ENCODE assay signal across 8 cellular contexts in the genomic region with DNA sequence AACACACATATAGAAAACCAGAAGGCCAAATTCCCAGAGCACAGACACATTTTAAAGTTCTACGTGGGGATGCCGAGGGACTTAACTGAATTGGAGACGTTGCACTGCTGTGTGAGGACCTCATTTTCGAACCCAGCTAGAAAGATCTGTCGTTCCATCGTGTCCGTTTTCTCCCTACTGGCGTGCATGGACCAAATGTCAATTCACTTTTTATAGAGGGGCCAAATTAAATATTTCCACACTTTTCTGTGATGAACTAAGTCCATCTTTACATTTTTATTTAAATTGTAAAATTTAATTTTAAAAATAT. TPM values are rescaled to one million over a fixed set of nuclear protein-coding genes. Genes with fewer than 3 reads are reported as not detected.
A peak's percentile ranks its signal among the peaks of the same experiment; 100 is the strongest.
DNase-seq lines count a peak whose midpoint lies in the region; ATAC-seq and TF ChIP-seq lines count a peak whose summit lies in the region.

No MANE protein-coding gene starts in this region.

- no peaks in the 10 kb centered on the region for H3K36me3 ChIP-seq in KMS-11 (ENCODE audit: insufficient read depth)
- peaks cover 0 to 5% (median 0%) of the 10 kb centered on the region in 3 experiments for H3K36me3 ChIP-seq in naive thymus-derived CD4-positive, alpha-beta T cell (ENCODE audit: control insufficient read depth in 2 of 3, insufficient read depth in 3 of 3, low read length in 3 of 3)

- DNase-seq in COR-L47 (lab: John Stamatoyannopoulos, UW) (peak; percentile 39), caudate nucleus (lab: John Stamatoyannopoulos, UW) (no peak), posterior cingulate gyrus (no peak), GDM1 (lab: John Stamatoyannopoulos, UW) (no peak)
- no peak for DNase-seq in naive thymus-derived CD4-positive, alpha-beta T cell

- POLR2A ChIA-PET in naive thymus-derived CD4-positive, alpha-beta T cell (lab: Charles Lee) = interaction anchor here (0.6 to 7.5 kb wide), 27 partner anchors 9 to 831 kb away, joined by 3 to 91 read pairs (median 4); a partner anchor contains a TSS

- CTCF ChIA-PET in naive thymus-derived CD4-positive, alpha-beta T cell (lab: Charles Lee) = interaction anchor here (0.9 to 1.8 kb wide), 4 partner anchors 12 to 582 kb away, joined by 3 to 10 read pairs (median 4); no protein-coding TSS in a partner anchor

- H3K27ac Mint-ChIP-seq in naive thymus-derived CD4-positive, alpha-beta T cell = peak overlapping the region; percentile 94 to 99 (median 96)

- peak overlapping the region; percentile 99 for H3K27ac ChIP-seq in KMS-11
- peak overlapping the region; percentile 90 for H3K27ac ChIP-seq in caudate nucleus (ENCODE audit: low read depth, low read length)
- peak overlapping the region; percentile 90 for H3K27ac ChIP-seq in naive thymus-derived CD4-positive, alpha-beta T cell (ENCODE audit: low read depth, low read length)

- peaks cover 25% of the 10 kb centered on the region for H3K4me1 ChIP-seq in KMS-11 (ENCODE audit: low read depth, poor library complexity, severe bottlenecking)
- H3K4me1 ChIP-seq in naive thymus-derived CD4-positive, alpha-beta T cell (ENCODE audit: control insufficient read depth in 2 of 2, insufficient read depth in 2 of 2, low read length in 2 of 2) = peaks cover 31 to 39% of the 10 kb centered on the region in 2 donors

- H3K4me3 ChIP-seq in KMS-11 (IDR thresholded peaks at IDR 0.05; ENCODE audit: insufficient read depth, low read depth, low read length) = no peak overlapping the region
- peak overlapping the region; percentile 89 for H3K4me3 ChIP-seq in naive thymus-derived CD4-positive, alpha-beta T cell (ENCODE audit: low read length)

- intact Hi-C loops in naive thymus-derived CD4-positive, alpha-beta T cell (cut with micrococcal nuclease) = loop anchor here (1.0 to 5.0 kb wide), 19 partner anchors 37 to 1612 kb away; a partner anchor contains a TSS
- intact Hi-C loops in posterior cingulate gyrus (cut with DNase I) = loop anchor here (2.0 kb wide), 1 partner anchor 37 kb away; no protein-coding TSS in a partner anchor

- peaks cover 49 to 73% (median 61%) of the 10 kb centered on the region in 7 donors for H3K4me1 Mint-ChIP-seq in naive thymus-derived CD4-positive, alpha-beta T cell

- no peaks in the 10 kb centered on the region for H3K27me3 ChIP-seq in KMS-11 (ENCODE audit: insufficient read depth, low read depth)
- no peaks in the 10 kb centered on the region for H3K27me3 ChIP-seq in naive thymus-derived CD4-positive, alpha-beta T cell (ENCODE audit: control insufficient read depth in 2 of 2, insufficient read depth in 2 of 2, low read length in 2 of 2)

- no peaks in the 10 kb centered on the region for H4K20me1 ChIP-seq in KMS-11 (ENCODE audit: insufficient read depth)

- no peaks in the 10 kb centered on the region for H3K9me3 ChIP-seq in naive thymus-derived CD4-positive, alpha-beta T cell (ENCODE audit: control insufficient read depth in 2 of 3, low read length in 3 of 3)

- H3K9me3 Mint-ChIP-seq in naive thymus-derived CD4-positive, alpha-beta T cell = peaks cover 0 to 5% (median 0%) of the 10 kb centered on the region in 11 donors

- 0 out of 2 replicates have a peak, but pooled peaks have one; percentile 16 for TF ChIP-seq CTCF in KMS-11 (conservative IDR thresholded peaks at IDR 0.05; ENCODE audit: low read depth, low read length)

- H3K4me3 Mint-ChIP-seq in naive thymus-derived CD4-positive, alpha-beta T cell = peak overlapping the region; percentile 93 to 100 (median 99)

- H3K9ac ChIP-seq in KMS-11 = peak overlapping the region; percentile 92

- peak overlapping the region; percentile 97 for H3K4me2 ChIP-seq in KMS-11

- H3K27me3 Mint-ChIP-seq in naive thymus-derived CD4-positive, alpha-beta T cell = peaks cover 0 to 33% (median 0%) of the 10 kb centered on the region in 5 donors

- peaks cover 0 to 13% (median 5%) of the 10 kb centered on the region in 5 donors for H3K36me3 Mint-ChIP-seq in naive thymus-derived CD4-positive, alpha-beta T cell

- no peak for ATAC-seq in naive thymus-derived CD4-positive, alpha-beta T cell
- ATAC-seq in GM21723 (IDR thresholded peaks at IDR 0.05; ENCODE audit: unreplicated experiment) (no peak), GM18868 (IDR thresholded peaks at IDR 0.05; ENCODE audit: unreplicated experiment) (no peak)

- peak overlapping the region; percentile 99 for H2AFZ ChIP-seq in KMS-11 (ENCODE audit: low read depth)

- H3K79me2 ChIP-seq in KMS-11 (ENCODE audit: insufficient read depth, low read depth) = peaks cover 45% of the 10 kb centered on the region

RNA-seq across cellular contexts. Expression of a gene that starts 0.7 kb away (rescaled TPM):
- total RNA-seq in naive thymus-derived CD4-positive, alpha-beta T cell = 10 to 100 TPM; 17.9 to 33.5 (median 25.7) TPM
- polyA plus RNA-seq in naive thymus-derived CD4-positive, alpha-beta T cell = 1 to 10 TPM; 4.5 to 6.6 TPM

RNA-seq across cellular contexts. Expression of a gene that starts 1.0 kb away (rescaled TPM):
- total RNA-seq in naive thymus-derived CD4-positive, alpha-beta T cell = 10 to 100 TPM; 25.1 to 59.1 (median 31.7) TPM
- polyA plus RNA-seq in naive thymus-derived CD4-positive, alpha-beta T cell = 10 to 100 TPM; 17.0 to 25.5 TPM
